ENCODE assay signal across 1 cellular context in the genomic region with DNA sequence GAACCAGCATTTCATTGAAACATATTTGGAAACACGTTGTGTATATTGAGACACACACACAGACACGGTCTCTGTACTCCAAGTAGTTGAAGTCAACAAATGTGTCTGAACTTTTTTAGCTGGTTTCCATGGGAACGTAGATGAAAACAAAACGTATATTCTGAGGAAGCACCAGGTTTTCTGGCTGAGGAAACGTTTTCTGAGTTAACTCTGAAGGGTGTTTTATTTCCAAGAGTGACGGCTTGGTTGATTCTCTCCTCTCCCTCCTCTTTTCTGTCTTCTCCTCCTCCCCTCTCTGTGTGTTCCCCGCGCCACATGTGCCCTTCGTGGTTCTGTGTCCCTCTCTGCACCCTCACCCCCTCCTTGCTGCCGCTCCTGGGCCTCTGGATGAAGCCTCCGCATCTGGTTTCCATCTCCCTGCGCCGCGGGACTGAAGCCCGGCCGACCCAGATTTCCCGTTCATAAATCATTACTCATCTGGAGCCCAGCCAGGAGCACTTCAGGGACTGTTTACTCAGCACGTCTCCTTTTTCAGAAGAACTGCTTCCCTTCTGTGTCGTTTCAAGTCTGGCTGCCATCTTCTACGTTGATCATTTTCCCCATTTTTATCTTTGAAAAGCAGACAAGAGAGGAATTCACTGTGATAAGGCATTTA.
TF ChIP-seq lines count a peak whose summit lies in the region.

No MANE protein-coding gene starts in this region.

TF ChIP-seq in HepG2, 621 proteins besides CTCF, POLR2A, EP300 and RAD21:
- TF ChIP-seq EZH2 (conservative IDR thresholded peaks at IDR 0.05; ENCODE audit: low read depth, low read length) (0 out of 2 replicates have a peak, but pooled peaks have one; percentile 49), FOXA3 (CRISPR knock-in tag; IDR thresholded peaks at IDR 0.05) (peak; percentile 53; the same call in 1 of the 2 replicates), ZNF383 (CRISPR knock-in tag; IDR thresholded peaks at IDR 0.05; ENCODE audit: borderline replicate concordance) (no peak), ZNF256 (CRISPR knock-in tag; conservative IDR thresholded peaks at IDR 0.05) (no peak), ONECUT2 (CRISPR knock-in tag; IDR thresholded peaks at IDR 0.05) (no peak), GFI1 (CRISPR knock-in tag; IDR thresholded peaks at IDR 0.05; ENCODE audit: borderline replicate concordance) (no peak), ZNF263 (CRISPR knock-in tag; IDR thresholded peaks at IDR 0.05) (no peak), ZNF558 (CRISPR knock-in tag; IDR thresholded peaks at IDR 0.05; ENCODE audit: borderline replicate concordance) (no peak), ZFP36L2 (CRISPR knock-in tag; IDR thresholded peaks at IDR 0.05) (no peak), RAD51 (IDR thresholded peaks at IDR 0.05; ENCODE audit: borderline replicate concordance) (no peak), ZNF343 (CRISPR knock-in tag; IDR thresholded peaks at IDR 0.05) (no peak), ZNF816 (CRISPR knock-in tag; IDR thresholded peaks at IDR 0.05; ENCODE audit: borderline replicate concordance) (no peak), IKZF1 (IDR thresholded peaks at IDR 0.05) (no peak), NCOR1 (IDR thresholded peaks at IDR 0.05; ENCODE audit: borderline replicate concordance, low read length) (no peak), NFKBIZ (CRISPR knock-in tag; IDR thresholded peaks at IDR 0.05) (no peak), ZFX (CRISPR knock-in tag; IDR thresholded peaks at IDR 0.05; ENCODE audit: low read depth) (no peak), TCF7 (IDR thresholded peaks at IDR 0.05; ENCODE audit: low read depth) (peak; percentile 14; the same call in 1 of the 2 replicates), NR2F6 (IDR thresholded peaks at IDR 0.05) (no peak), NR2F6 (CRISPR knock-in tag; IDR thresholded peaks at IDR 0.05) (no peak), FOSL2 (CRISPR knock-in tag; IDR thresholded peaks at IDR 0.05) (peak; percentile 71), ATF7-NPFF (CRISPR knock-in tag; IDR thresholded peaks at IDR 0.05; ENCODE audit: low read depth) (no peak), FOXA1 (IDR thresholded peaks at IDR 0.05) (no peak), FOXA1 (CRISPR knock-in tag; IDR thresholded peaks at IDR 0.05) (peak; percentile 36; the same call in 1 of the 2 replicates), HNRNPL (IDR thresholded peaks at IDR 0.05; ENCODE audit: low read depth, low read length) (no peak), ZKSCAN8 (CRISPR knock-in tag; IDR thresholded peaks at IDR 0.05; ENCODE audit: borderline replicate concordance) (no peak), PLRG1 (conservative IDR thresholded peaks at IDR 0.05) (no peak), MEIS1 (CRISPR knock-in tag; IDR thresholded peaks at IDR 0.05; ENCODE audit: borderline replicate concordance) (no peak)
- TF ChIP-seq, protein P1, sequence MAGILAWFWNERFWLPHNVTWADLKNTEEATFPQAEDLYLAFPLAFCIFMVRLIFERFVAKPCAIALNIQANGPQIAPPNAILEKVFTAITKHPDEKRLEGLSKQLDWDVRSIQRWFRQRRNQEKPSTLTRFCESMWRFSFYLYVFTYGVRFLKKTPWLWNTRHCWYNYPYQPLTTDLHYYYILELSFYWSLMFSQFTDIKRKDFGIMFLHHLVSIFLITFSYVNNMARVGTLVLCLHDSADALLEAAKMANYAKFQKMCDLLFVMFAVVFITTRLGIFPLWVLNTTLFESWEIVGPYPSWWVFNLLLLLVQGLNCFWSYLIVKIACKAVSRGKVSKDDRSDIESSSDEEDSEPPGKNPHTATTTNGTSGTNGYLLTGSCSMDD (CRISPR knock-in tag; IDR thresholded peaks at IDR 0.05): no peak
- TF ChIP-seq, protein P2, sequence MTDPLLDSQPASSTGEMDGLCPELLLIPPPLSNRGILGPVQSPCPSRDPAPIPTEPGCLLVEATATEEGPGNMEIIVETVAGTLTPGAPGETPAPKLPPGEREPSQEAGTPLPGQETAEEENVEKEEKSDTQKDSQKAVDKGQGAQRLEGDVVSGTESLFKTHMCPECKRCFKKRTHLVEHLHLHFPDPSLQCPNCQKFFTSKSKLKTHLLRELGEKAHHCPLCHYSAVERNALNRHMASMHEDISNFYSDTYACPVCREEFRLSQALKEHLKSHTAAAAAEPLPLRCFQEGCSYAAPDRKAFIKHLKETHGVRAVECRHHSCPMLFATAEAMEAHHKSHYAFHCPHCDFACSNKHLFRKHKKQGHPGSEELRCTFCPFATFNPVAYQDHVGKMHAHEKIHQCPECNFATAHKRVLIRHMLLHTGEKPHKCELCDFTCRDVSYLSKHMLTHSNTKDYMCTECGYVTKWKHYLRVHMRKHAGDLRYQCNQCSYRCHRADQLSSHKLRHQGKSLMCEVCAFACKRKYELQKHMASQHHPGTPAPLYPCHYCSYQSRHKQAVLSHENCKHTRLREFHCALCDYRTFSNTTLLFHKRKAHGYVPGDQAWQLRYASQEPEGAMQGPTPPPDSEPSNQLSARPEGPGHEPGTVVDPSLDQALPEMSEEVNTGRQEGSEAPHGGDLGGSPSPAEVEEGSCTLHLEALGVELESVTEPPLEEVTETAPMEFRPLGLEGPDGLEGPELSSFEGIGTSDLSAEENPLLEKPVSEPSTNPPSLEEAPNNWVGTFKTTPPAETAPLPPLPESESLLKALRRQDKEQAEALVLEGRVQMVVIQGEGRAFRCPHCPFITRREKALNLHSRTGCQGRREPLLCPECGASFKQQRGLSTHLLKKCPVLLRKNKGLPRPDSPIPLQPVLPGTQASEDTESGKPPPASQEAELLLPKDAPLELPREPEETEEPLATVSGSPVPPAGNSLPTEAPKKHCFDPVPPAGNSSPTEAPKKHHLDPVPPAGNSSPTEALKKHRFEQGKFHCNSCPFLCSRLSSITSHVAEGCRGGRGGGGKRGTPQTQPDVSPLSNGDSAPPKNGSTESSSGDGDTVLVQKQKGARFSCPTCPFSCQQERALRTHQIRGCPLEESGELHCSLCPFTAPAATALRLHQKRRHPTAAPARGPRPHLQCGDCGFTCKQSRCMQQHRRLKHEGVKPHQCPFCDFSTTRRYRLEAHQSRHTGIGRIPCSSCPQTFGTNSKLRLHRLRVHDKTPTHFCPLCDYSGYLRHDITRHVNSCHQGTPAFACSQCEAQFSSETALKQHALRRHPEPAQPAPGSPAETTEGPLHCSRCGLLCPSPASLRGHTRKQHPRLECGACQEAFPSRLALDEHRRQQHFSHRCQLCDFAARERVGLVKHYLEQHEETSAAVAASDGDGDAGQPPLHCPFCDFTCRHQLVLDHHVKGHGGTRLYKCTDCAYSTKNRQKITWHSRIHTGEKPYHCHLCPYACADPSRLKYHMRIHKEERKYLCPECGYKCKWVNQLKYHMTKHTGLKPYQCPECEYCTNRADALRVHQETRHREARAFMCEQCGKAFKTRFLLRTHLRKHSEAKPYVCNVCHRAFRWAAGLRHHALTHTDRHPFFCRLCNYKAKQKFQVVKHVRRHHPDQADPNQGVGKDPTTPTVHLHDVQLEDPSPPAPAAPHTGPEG (CRISPR knock-in tag; IDR thresholded peaks at IDR 0.05): 0 out of 2 replicates have a peak, but pooled peaks have one; percentile 42
- TF ChIP-seq, protein P3, sequence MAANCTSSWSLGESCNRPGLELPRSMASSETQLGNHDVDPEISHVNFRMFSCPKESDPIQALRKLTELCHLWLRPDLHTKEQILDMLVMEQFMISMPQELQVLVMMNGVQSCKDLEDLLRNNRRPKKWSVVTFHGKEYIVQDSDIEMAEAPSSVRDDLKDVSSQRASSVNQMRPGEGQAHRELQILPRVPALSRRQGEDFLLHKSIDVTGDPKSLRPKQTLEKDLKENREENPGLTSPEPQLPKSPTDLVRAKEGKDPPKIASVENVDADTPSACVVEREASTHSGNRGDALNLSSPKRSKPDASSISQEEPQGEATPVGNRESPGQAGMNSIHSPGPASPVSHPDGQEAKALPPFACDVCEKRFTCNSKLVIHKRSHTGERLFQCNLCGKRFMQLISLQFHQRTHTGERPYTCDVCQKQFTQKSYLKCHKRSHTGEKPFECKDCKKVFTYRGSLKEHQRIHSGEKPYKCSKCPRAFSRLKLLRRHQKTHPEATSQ (CRISPR knock-in tag; IDR thresholded peaks at IDR 0.05; ENCODE audit: borderline replicate concordance): no peak
- TF ChIP-seq, protein P4, sequence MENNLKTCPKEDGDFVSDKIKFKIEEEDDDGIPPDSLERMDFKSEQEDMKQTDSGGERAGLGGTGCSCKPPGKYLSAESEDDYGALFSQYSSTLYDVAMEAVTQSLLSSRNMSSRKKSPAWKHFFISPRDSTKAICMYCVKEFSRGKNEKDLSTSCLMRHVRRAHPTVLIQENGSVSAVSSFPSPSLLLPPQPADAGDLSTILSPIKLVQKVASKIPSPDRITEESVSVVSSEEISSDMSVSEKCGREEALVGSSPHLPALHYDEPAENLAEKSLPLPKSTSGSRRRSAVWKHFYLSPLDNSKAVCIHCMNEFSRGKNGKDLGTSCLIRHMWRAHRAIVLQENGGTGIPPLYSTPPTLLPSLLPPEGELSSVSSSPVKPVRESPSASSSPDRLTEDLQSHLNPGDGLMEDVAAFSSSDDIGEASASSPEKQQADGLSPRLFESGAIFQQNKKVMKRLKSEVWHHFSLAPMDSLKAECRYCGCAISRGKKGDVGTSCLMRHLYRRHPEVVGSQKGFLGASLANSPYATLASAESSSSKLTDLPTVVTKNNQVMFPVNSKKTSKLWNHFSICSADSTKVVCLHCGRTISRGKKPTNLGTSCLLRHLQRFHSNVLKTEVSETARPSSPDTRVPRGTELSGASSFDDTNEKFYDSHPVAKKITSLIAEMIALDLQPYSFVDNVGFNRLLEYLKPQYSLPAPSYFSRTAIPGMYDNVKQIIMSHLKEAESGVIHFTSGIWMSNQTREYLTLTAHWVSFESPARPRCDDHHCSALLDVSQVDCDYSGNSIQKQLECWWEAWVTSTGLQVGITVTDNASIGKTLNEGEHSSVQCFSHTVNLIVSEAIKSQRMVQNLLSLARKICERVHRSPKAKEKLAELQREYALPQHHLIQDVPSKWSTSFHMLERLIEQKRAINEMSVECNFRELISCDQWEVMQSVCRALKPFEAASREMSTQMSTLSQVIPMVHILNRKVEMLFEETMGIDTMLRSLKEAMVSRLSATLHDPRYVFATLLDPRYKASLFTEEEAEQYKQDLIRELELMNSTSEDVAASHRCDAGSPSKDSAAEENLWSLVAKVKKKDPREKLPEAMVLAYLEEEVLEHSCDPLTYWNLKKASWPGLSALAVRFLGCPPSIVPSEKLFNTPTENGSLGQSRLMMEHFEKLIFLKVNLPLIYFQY (CRISPR knock-in tag; IDR thresholded peaks at IDR 0.05; ENCODE audit: borderline replicate concordance): peak; percentile 74; the same call in 1 of the 2 replicates
